16 cellular contexts compared by ENCODE assay signal in the genomic region with DNA sequence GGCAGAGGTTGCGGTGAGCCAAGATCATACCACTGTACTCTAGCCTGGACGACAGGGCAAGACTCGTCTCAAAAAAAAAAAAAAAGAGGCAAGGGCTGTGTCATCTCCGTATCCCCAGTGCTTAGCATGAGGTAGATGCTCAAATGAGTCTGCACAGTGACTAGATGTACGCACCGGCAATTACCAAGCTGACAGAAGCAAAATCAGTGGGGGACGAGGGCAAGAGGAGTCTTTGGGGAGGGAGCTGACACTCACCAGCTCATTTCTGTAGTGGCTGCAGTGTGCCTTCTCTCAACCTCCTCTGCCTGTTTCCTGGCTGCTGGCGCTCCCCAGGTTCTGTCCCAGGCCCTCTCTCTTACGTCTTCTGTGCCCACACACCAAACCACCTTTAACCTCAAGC.
A peak's percentile ranks its signal among the peaks of the same experiment; 100 is the strongest.
DNase-seq lines count a peak whose midpoint lies in the region; ATAC-seq and TF ChIP-seq lines count a peak whose summit lies in the region.
"Had no signal": no experiment of that assay in that cellular context is flagged by ENCODE, and none has a peak within 500 bp of the region (broad histone marks: within the 10 kb centered on the region; RNA-seq: fewer than 3 reads in every experiment).

No MANE protein-coding gene starts in this region.

- CTCF ChIA-PET in IMR-90 (lab: Yijun Ruan, JAX), result no interaction called here
- CTCF ChIA-PET in CD8-positive, alpha-beta memory T cell (lab: Charles Lee), result no interaction called here

- H3K79me1 ChIP-seq in IMR-90 (ENCODE audit: low read depth in 1 of 2, low read length in 2 of 2), result peaks cover 37 to 89% of the 10 kb centered on the region in 2 experiments

- no peak for TF ChIP-seq CTCF in IMR-90 (conservative IDR thresholded peaks at IDR 0.05; ENCODE audit: low read depth, low read length)
- TF ChIP-seq CTCF in esophagus squamous epithelium (IDR thresholded peaks at IDR 0.05), result no peak

- no peak overlapping the region for H2AK9ac ChIP-seq in IMR-90 (replicated peaks; ENCODE audit: low read depth, low read length, poor library complexity)

- BruUV-seq in IMR-90 (replicated peaks; lab: Mats Ljungman, UMichigan), result no TSS peak

- H3K4me2 ChIP-seq in IMR-90 (ENCODE audit: low read depth, low read length), result no peak overlapping the region

- H3K27ac ChIP-seq in IMR-90 (ENCODE audit: insufficient read depth, low read length) (no peak overlapping the region), esophagus squamous epithelium (peak overlapping the region in 3 of 4 donors; percentile 24 to 71 (median 46))
- no peak overlapping the region for H3K27ac ChIP-seq in CD8-positive, alpha-beta memory T cell (ENCODE audit: low read depth, low read length)

- no peaks in the 10 kb centered on the region for H3K27me3 ChIP-seq in IMR-90 (ENCODE audit: control insufficient read depth, insufficient read depth, low read length)
- H3K27me3 ChIP-seq in esophagus squamous epithelium, result no peaks in the 10 kb centered on the region
- H3K27me3 ChIP-seq in CD8-positive, alpha-beta memory T cell (ENCODE audit: insufficient read depth, low read length, poor library complexity, severe bottlenecking), result no peaks in the 10 kb centered on the region
- H3K27me3 ChIP-seq: left lung had no signal

- H2AK5ac ChIP-seq in IMR-90 (ENCODE audit: low read depth, low read length), result no peak overlapping the region

- H3K9me3 ChIP-seq in IMR-90 (ENCODE audit: control insufficient read depth, insufficient read depth, low read length) (no peaks in the 10 kb centered on the region), esophagus squamous epithelium (no peaks in the 10 kb centered on the region)
- H3K9me3 ChIP-seq in CD8-positive, alpha-beta memory T cell (ENCODE audit: low read length), result no peaks in the 10 kb centered on the region
- H3K9me3 ChIP-seq: left lung had no signal

- no peak overlapping the region for H4K91ac ChIP-seq in IMR-90 (ENCODE audit: insufficient read depth, low read depth, low read length)

- H2BK120ac ChIP-seq in IMR-90 (ENCODE audit: low read depth, low read length), result no peak overlapping the region

- no peaks in the 10 kb centered on the region for H3K27me3 Mint-ChIP-seq in stimulated activated memory B cell treated with anti-CD40 and anti-IgM and Interleukin-4, amounts not matched to agents 10 μg/mL and 1 μg/mL and 100 μg/mL, for 72 hours
- H3K27me3 Mint-ChIP-seq in CD8-positive, alpha-beta memory T cell, result no peaks in the 10 kb centered on the region
- H3K27me3 Mint-ChIP-seq: activated CD4-positive, alpha-beta T cell treated with anti-CD3 and anti-CD28 coated beads, Interleukin-2, amount 10 ng/mL, durations not matched to agents 7 days and 5 days; central memory CD8-positive, alpha-beta T cell had no signal

- H3K36me3 Mint-ChIP-seq in stimulated activated memory B cell treated with anti-CD40 and anti-IgM and Interleukin-4, amounts not matched to agents 10 μg/mL and 1 μg/mL and 100 μg/mL, for 72 hours, result peaks cover 15% of the 10 kb centered on the region
- H3K36me3 Mint-ChIP-seq in CD8-positive, alpha-beta memory T cell, result peaks cover 0 to 21% (median 11%) of the 10 kb centered on the region in 3 donors

- no peak overlapping the region for H3K18ac ChIP-seq in IMR-90 (ENCODE audit: low read depth, low read length)

- ATAC-seq in IMR-90 (ENCODE audit: low read depth) (no peak), HG02970 (IDR thresholded peaks at IDR 0.05; ENCODE audit: low FRiP score, unreplicated experiment) (no peak)
- ATAC-seq in stimulated activated memory B cell treated with anti-CD40 and anti-IgM and Interleukin-4, amounts not matched to agents 10 μg/mL and 1 μg/mL and 100 μg/mL, for 72 hours, result peak; percentile 69
- ATAC-seq: activated T-cell treated with anti-CD3 and anti-CD28 coated beads, Interleukin-2, amount 50 U/mL, for 4 hours had no signal

- intact Hi-C loops in IMR-90 (cut with micrococcal nuclease), result no loop called here
- intact Hi-C loops in esophagus squamous epithelium (cut with DNase I), result no loop called here

- H2AFZ ChIP-seq in IMR-90 (replicated peaks; ENCODE audit: low read length, poor library complexity), result no peak overlapping the region

- peaks cover 65% of the 10 kb centered on the region for H4K20me1 ChIP-seq in IMR-90 (ENCODE audit: insufficient read depth, low read length)

- H3K9me1 ChIP-seq in IMR-90 (ENCODE audit: insufficient read depth, low read length), result peaks cover 34% of the 10 kb centered on the region

- in situ Hi-C loops in G401 (cut with HindIII; ENCODE audit: low sequenced_read_pairs) (no loop called here), IMR-90 (cut with MboI; ENCODE audit: low sequenced_read_pairs) (no loop called here)

- no peaks in the 10 kb centered on the region; the same call in 1 of the 2 replicates for H3K36me3 ChIP-seq in IMR-90 (ENCODE audit: control insufficient read depth, insufficient read depth, low read length)
- H3K36me3 ChIP-seq in esophagus squamous epithelium, result peaks cover 0 to 5% (median 0%) of the 10 kb centered on the region in 3 donors
- H3K36me3 ChIP-seq in CD8-positive, alpha-beta memory T cell (ENCODE audit: insufficient read depth, low read length), result no peaks in the 10 kb centered on the region
- H3K36me3 ChIP-seq: left lung had no signal

- H3K9ac ChIP-seq in IMR-90 (ENCODE audit: low read depth, low read length), result no peak overlapping the region

- H4K5ac ChIP-seq in IMR-90 (ENCODE audit: low read depth, low read length), result no peak overlapping the region

- H3K23ac ChIP-seq in IMR-90 (ENCODE audit: low read depth, low read length), result no peak overlapping the region

- DNase-seq in G401 (ENCODE audit: low spot score) (peak; percentile 32), IMR-90 (no peak), esophagus squamous epithelium (lab: John Stamatoyannopoulos, UW) (no peak), SHP77 (lab: John Stamatoyannopoulos, UW) (no peak)
- DNase-seq in CD8-positive, alpha-beta memory T cell, result no peak
- no peak for DNase-seq in effector CD8-positive, alpha-beta T cell (lab: John Stamatoyannopoulos, UW)
- DNase-seq: activated CD4-positive, alpha-beta T cell treated with anti-CD3 and anti-CD28 coated beads, Interleukin-2, amount 10 ng/mL, durations not matched to agents 7 days and 5 days; activated T-cell treated with anti-CD3 and anti-CD28 coated beads, Interleukin-2, amount 50 U/mL, for 4 hours; left lung; NCI-H187; NCI-H446; SIG-M5 had no signal

- 0 out of 2 replicates have a peak overlapping the region, but pooled peaks have one; percentile 42 for H3K14ac ChIP-seq in IMR-90 (replicated peaks; ENCODE audit: low read depth, low read length)

- no peak overlapping the region for H2BK5ac ChIP-seq in IMR-90 (ENCODE audit: low read depth, low read length, poor library complexity, severe bottlenecking)

- no peak overlapping the region for H3K4me3 Mint-ChIP-seq in stimulated activated memory B cell treated with anti-CD40 and anti-IgM and Interleukin-4, amounts not matched to agents 10 μg/mL and 1 μg/mL and 100 μg/mL, for 72 hours
- H3K4me3 Mint-ChIP-seq in CD8-positive, alpha-beta memory T cell, result no peak overlapping the region
- H3K4me3 Mint-ChIP-seq: activated CD4-positive, alpha-beta T cell treated with anti-CD3 and anti-CD28 coated beads, Interleukin-2, amount 10 ng/mL, durations not matched to agents 7 days and 5 days; activated T-cell treated with anti-CD3 and anti-CD28 coated beads, Interleukin-2, amount 50 U/mL, for 4 hours; central memory CD8-positive, alpha-beta T cell; T-helper 2 cell treated with Interferon-gamma antibody and Interleukin-4, amounts not matched to agents 5 μg/mL and 100 μg/mL, for 36 hours had no signal

- H3K56ac ChIP-seq in IMR-90 (ENCODE audit: extremely low read depth, insufficient read depth, low read length), result no peak overlapping the region

- dilution Hi-C loops in IMR-90 (cut with HindIII; ENCODE audit: low sequenced_read_pairs, unreplicated experiment), result no loop called here

- H3K4ac ChIP-seq in IMR-90 (ENCODE audit: low read depth, low read length), result no peak overlapping the region

- no peak overlapping the region for H2BK20ac ChIP-seq in IMR-90 (ENCODE audit: low read depth, low read length)

- H3K27ac Mint-ChIP-seq in stimulated activated memory B cell treated with anti-CD40 and anti-IgM and Interleukin-4, amounts not matched to agents 10 μg/mL and 1 μg/mL and 100 μg/mL, for 72 hours, result peak overlapping the region; percentile 40
- H3K27ac Mint-ChIP-seq in CD8-positive, alpha-beta memory T cell, result peak overlapping the region in 1 of 8 donors; percentile 25
- H3K27ac Mint-ChIP-seq: activated CD4-positive, alpha-beta T cell treated with anti-CD3 and anti-CD28 coated beads, Interleukin-2, amount 10 ng/mL, durations not matched to agents 7 days and 5 days; T-helper 2 cell treated with Interferon-gamma antibody and Interleukin-4, amounts not matched to agents 5 μg/mL and 100 μg/mL, for 36 hours had no signal

- H3K4me1 Mint-ChIP-seq in stimulated activated memory B cell treated with anti-CD40 and anti-IgM and Interleukin-4, amounts not matched to agents 10 μg/mL and 1 μg/mL and 100 μg/mL, for 72 hours, result peaks cover 56% of the 10 kb centered on the region
- H3K4me1 Mint-ChIP-seq in CD8-positive, alpha-beta memory T cell, result peaks cover 45 to 63% (median 51%) of the 10 kb centered on the region in 3 donors

- H3K9me3 Mint-ChIP-seq in stimulated activated memory B cell treated with anti-CD40 and anti-IgM and Interleukin-4, amounts not matched to agents 10 μg/mL and 1 μg/mL and 100 μg/mL, for 72 hours, result no peaks in the 10 kb centered on the region
- no peaks in the 10 kb centered on the region for H3K9me3 Mint-ChIP-seq in CD8-positive, alpha-beta memory T cell
- H3K9me3 Mint-ChIP-seq: activated CD4-positive, alpha-beta T cell treated with anti-CD3 and anti-CD28 coated beads, Interleukin-2, amount 10 ng/mL, durations not matched to agents 7 days and 5 days; activated T-cell treated with anti-CD3 and anti-CD28 coated beads, Interleukin-2, amount 50 U/mL, for 4 hours; central memory CD8-positive, alpha-beta T cell; T-helper 2 cell treated with Interferon-gamma antibody and Interleukin-4, amounts not matched to agents 5 μg/mL and 100 μg/mL, for 36 hours had no signal

- no peak for TF ChIP-seq POLR2A in IMR-90 (IDR thresholded peaks at IDR 0.05; ENCODE audit: low read depth, low read length)
- no peak for TF ChIP-seq POLR2A in esophagus squamous epithelium (IDR thresholded peaks at IDR 0.05)

- H3K4me1 ChIP-seq in IMR-90 (ENCODE audit: control insufficient read depth, insufficient read depth, low read length), result peaks cover 16% of the 10 kb centered on the region
- H3K4me1 ChIP-seq in esophagus squamous epithelium, result peaks cover 23 to 87% (median 45%) of the 10 kb centered on the region in 3 donors
- H3K4me1 ChIP-seq in CD8-positive, alpha-beta memory T cell (ENCODE audit: insufficient read depth, low read length), result peaks cover 28% of the 10 kb centered on the region

- no peak overlapping the region for H2BK15ac ChIP-seq in IMR-90 (ENCODE audit: low read depth, low read length)

- 98% methylated on average over 5 of the region's 9 CpGs; no CpG with 5 or more reads in 1 of the 2 experiments for WGBS in IMR-90 (ENCODE audit: extremely low coverage in 2 of 2, insufficient read length in 1 of 2), 2 experiments
- WGBS in esophagus squamous epithelium, 2 donors, result 73 to 83% methylated on average over 8 to 9 of the region's 9 CpGs

- no peak overlapping the region for H4K8ac ChIP-seq in IMR-90 (ENCODE audit: low read depth in 2 of 2, low read length in 2 of 2)

- no peak overlapping the region for H3K4me3 ChIP-seq in IMR-90 (ENCODE audit: insufficient read depth, low read depth, low read length)
- no peak overlapping the region for H3K4me3 ChIP-seq in esophagus squamous epithelium
- H3K4me3 ChIP-seq in CD8-positive, alpha-beta memory T cell (ENCODE audit: low read length), result no peak overlapping the region
- H3K4me3 ChIP-seq: left lung had no signal

- no peak for TF ChIP-seq RAD21 in IMR-90 (IDR thresholded peaks at IDR 0.05; ENCODE audit: low read length)

- POLR2A ChIA-PET in IMR-90 (lab: Charles Lee; ENCODE audit: unreplicated experiment), result no interaction called here
- POLR2A ChIA-PET in CD8-positive, alpha-beta memory T cell (lab: Charles Lee), result no interaction called here

Comparison
In these comparisons a context has a peak if more than half of its experiments do, and no peak if none do; other contexts are left out.
1. H3K27ac ChIP-seq: peak in esophagus squamous epithelium (3 of 4); none in IMR-90 (single experiment) and CD8-positive, alpha-beta memory T cell (single experiment).